ENCODE assay signal across 1 cellular context in genomic region chr2:41840702-41841551, GRCh38.
A peak's percentile ranks its signal among the peaks of the same experiment; 100 is the strongest.
TF ChIP-seq lines count a peak whose summit lies in the region.

No MANE protein-coding gene starts in this region.

TF ChIP-seq in WTC11, 78 proteins besides CTCF, POLR2A, EP300 and RAD21 (continued from another document):
- TF ChIP-seq STAT6 (CRISPR knock-in tag; conservative IDR thresholded peaks at IDR 0.05; ENCODE audit: low read depth), result 0 out of 2 replicates have a peak, but pooled peaks have one; percentile 86
- no peak for TF ChIP-seq CREB1 (CRISPR knock-in tag; IDR thresholded peaks at IDR 0.05)
- no peak for TF ChIP-seq PRDM15 (CRISPR knock-in tag; IDR thresholded peaks at IDR 0.05)
- TF ChIP-seq SP1 (CRISPR knock-in tag; conservative IDR thresholded peaks at IDR 0.05), result peak; percentile 97
